Comparison of ENCODE assay signal across 8 cellular contexts in genomic region chr6:30722280-30723112, GRCh38.
DNase-seq lines count a peak whose midpoint lies in the region; ATAC-seq and TF ChIP-seq lines count a peak whose summit lies in the region.

No MANE protein-coding gene starts in this region.

- DNase-seq in NCI-H1694 (lab: John Stamatoyannopoulos, UW) (peak; percentile 68), T1000 (lab: John Stamatoyannopoulos, UW) (peak; percentile 58), astrocyte of the spinal cord (ENCODE audit: low read depth, low spot score) (peak; percentile 72), hippocampal formation (lab: John Stamatoyannopoulos, UW) (peak; percentile 57 to 66), retinal pigment epithelial cell (ENCODE audit: low read depth) (no peak)

- TF ChIP-seq CTCF in GM12875 (IDR thresholded peaks at IDR 0.05; ENCODE audit: borderline replicate concordance, insufficient read depth, low read depth, low read length) (peak; percentile 82), astrocyte of the spinal cord (IDR thresholded peaks at IDR 0.05; ENCODE audit: low read depth, low read length) (peak; percentile 88), retinal pigment epithelial cell (conservative IDR thresholded peaks at IDR 0.05; ENCODE audit: low read depth, low read length) (peak; percentile 90)

- H3K4me3 ChIP-seq in GM12875 (ENCODE audit: low read depth, low read length) = peak overlapping the region; percentile 71
- peak overlapping the region; percentile 99 for H3K4me3 ChIP-seq in astrocyte of the spinal cord (ENCODE audit: low read depth, low read length)
- H3K4me3 ChIP-seq in retinal pigment epithelial cell (ENCODE audit: low read length) = peak overlapping the region; percentile 90

- ATAC-seq in HG02759 (IDR thresholded peaks at IDR 0.05; ENCODE audit: unreplicated experiment) (no peak), GM21737 (IDR thresholded peaks at IDR 0.05; ENCODE audit: unreplicated experiment) (no peak)

- in situ Hi-C loops in astrocyte of the spinal cord (cut with HindIII; ENCODE audit: low sequenced_read_pairs) = no loop called here
